Comparison of ENCODE assay signal across 10 cellular contexts in genomic region chr1:155168456-155169210, GRCh38. TPM values are rescaled to one million over a fixed set of nuclear protein-coding genes. Genes with fewer than 3 reads are reported as not detected.
DNase-seq lines count a peak whose midpoint lies in the region; ATAC-seq and TF ChIP-seq lines count a peak whose summit lies in the region.
"Had no signal": no experiment of that assay in that cellular context is flagged by ENCODE, and none has a peak within 500 bp of the region (broad histone marks: within the 10 kb centered on the region; RNA-seq: fewer than 3 reads in every experiment).

No MANE protein-coding gene starts in this region.

- no peak overlapping the region for H3K27ac ChIP-seq in vagina

- TF ChIP-seq CTCF in endothelial cell (IDR thresholded peaks at IDR 0.05; ENCODE audit: unreplicated experiment), result no peak
- TF ChIP-seq CTCF in vagina (IDR thresholded peaks at IDR 0.05), result no peak

- H3K27ac Mint-ChIP-seq in endothelial cell (ENCODE audit: unreplicated experiment), result no peak overlapping the region

- peaks cover 3% of the 10 kb centered on the region for H3K27me3 Mint-ChIP-seq in activated T-cell treated with anti-CD3 and anti-CD28 coated beads, Interleukin-2, amount 50 U/mL, for 4 hours (ENCODE audit: low read depth)
- peaks cover 10% of the 10 kb centered on the region for H3K27me3 Mint-ChIP-seq in endothelial cell (ENCODE audit: unreplicated experiment)

- peaks cover 38% of the 10 kb centered on the region for H3K4me1 Mint-ChIP-seq in activated T-cell treated with anti-CD3 and anti-CD28 coated beads, Interleukin-2, amount 50 U/mL, for 4 hours (ENCODE audit: low read depth)
- peaks cover 33% of the 10 kb centered on the region for H3K4me1 Mint-ChIP-seq in endothelial cell (ENCODE audit: unreplicated experiment)

- peaks cover 14% of the 10 kb centered on the region for H3K36me3 Mint-ChIP-seq in activated T-cell treated with anti-CD3 and anti-CD28 coated beads, Interleukin-2, amount 50 U/mL, for 4 hours (ENCODE audit: insufficient read depth)
- peaks cover 26% of the 10 kb centered on the region for H3K36me3 Mint-ChIP-seq in endothelial cell (ENCODE audit: low read depth, unreplicated experiment)

- H3K4me3 ChIP-seq in vagina, result no peak overlapping the region

- H3K4me1 ChIP-seq in vagina, result peaks cover 41% of the 10 kb centered on the region

- H3K9me3 Mint-ChIP-seq in activated T-cell treated with anti-CD3 and anti-CD28 coated beads, Interleukin-2, amount 50 U/mL, for 4 hours, result no peaks in the 10 kb centered on the region
- no peaks in the 10 kb centered on the region for H3K9me3 Mint-ChIP-seq in endothelial cell (ENCODE audit: unreplicated experiment)
- H3K9me3 Mint-ChIP-seq: CD8-positive, alpha-beta memory T cell had no signal

- no peaks in the 10 kb centered on the region for H3K27me3 ChIP-seq in vagina

- no peak overlapping the region for H3K4me3 Mint-ChIP-seq in activated T-cell treated with anti-CD3 and anti-CD28 coated beads, Interleukin-2, amount 50 U/mL, for 4 hours
- peak overlapping the region; percentile 73 for H3K4me3 Mint-ChIP-seq in endothelial cell (ENCODE audit: unreplicated experiment)

- ATAC-seq in activated T-cell treated with anti-CD3 and anti-CD28 coated beads, Interleukin-2, amount 50 U/mL, for 4 hours, result no peak
- ATAC-seq in HG02798 (IDR thresholded peaks at IDR 0.05; ENCODE audit: poor library complexity, unreplicated experiment), result no peak

- no peaks in the 10 kb centered on the region for H3K9me3 ChIP-seq in vagina
- H3K9me3 ChIP-seq: A549 had no signal

- peak; percentile 10 to 12 for DNase-seq in activated T-cell treated with anti-CD3 and anti-CD28 coated beads, Interleukin-2, amount 50 U/mL, for 48 hours
- DNase-seq in activated T-cell treated with anti-CD3 and anti-CD28 coated beads, Interleukin-2, amount 50 U/mL, for 4 hours, result no peak
- peak; percentile 1 for DNase-seq in RPMI8226
- no peak for DNase-seq in endothelial cell (ENCODE audit: low spot score)
- peak; percentile 44 to 61 for DNase-seq in vagina (ENCODE audit: extremely low spot score in 2 of 2)
- DNase-seq in T-helper 1 cell, result no peak
- no peak for DNase-seq in globus pallidus (ENCODE audit: low spot score)

- H3K36me3 ChIP-seq in vagina, result peaks cover 0 to 13% of the 10 kb centered on the region in 2 donors

- TF ChIP-seq POLR2A in vagina (IDR thresholded peaks at IDR 0.05), result no peak

- intact Hi-C loops in vagina (cut with DNase I), result no loop called here

RNA-seq across cellular contexts. Expression of gene KRTCAP2, which starts 4.5 kb away (rescaled TPM):
- total RNA-seq in activated T-cell treated with anti-CD3 and anti-CD28 coated beads, Interleukin-2, amount 50 U/mL, for 4 hours, result 100 to 1,000 TPM; 191 to 204 (median 193) TPM
- total RNA-seq in endothelial cell (ENCODE audit: unreplicated experiment) (173 TPM), vagina (117 TPM)

RNA-seq across cellular contexts. Expression of gene TRIM46, which starts 5.0 kb away (rescaled TPM):
- total RNA-seq in activated T-cell treated with anti-CD3 and anti-CD28 coated beads, Interleukin-2, amount 50 U/mL, for 4 hours, result 1 to 10 TPM; 3.5 to 4.4 (median 3.5) TPM
- total RNA-seq in endothelial cell (ENCODE audit: unreplicated experiment) (8.5 TPM), vagina (2.7 TPM)

RNA-seq across cellular contexts. Expression of gene DPM3, which starts 28.3 kb away (rescaled TPM):
- 10 to 100 TPM; 28.2 to 39.2 (median 33.0) TPM for total RNA-seq in activated T-cell treated with anti-CD3 and anti-CD28 coated beads, Interleukin-2, amount 50 U/mL, for 4 hours
- total RNA-seq in endothelial cell (ENCODE audit: unreplicated experiment), result 39.2 TPM
- 114 TPM for total RNA-seq in vagina

RNA-seq across cellular contexts. Expression of gene SLC50A1, which starts 33.0 kb away (rescaled TPM):
- 10 to 100 TPM; 29.1 to 36.0 (median 33.5) TPM for total RNA-seq in activated T-cell treated with anti-CD3 and anti-CD28 coated beads, Interleukin-2, amount 50 U/mL, for 4 hours
- 43.9 TPM for total RNA-seq in endothelial cell (ENCODE audit: unreplicated experiment)
- total RNA-seq in vagina, result 11.8 TPM

RNA-seq across cellular contexts. Expression of gene THBS3, which starts 39.1 kb away (rescaled TPM):
- 1 to 10 TPM; 3.0 to 4.1 (median 3.7) TPM for total RNA-seq in activated T-cell treated with anti-CD3 and anti-CD28 coated beads, Interleukin-2, amount 50 U/mL, for 4 hours
- 35.5 TPM for total RNA-seq in endothelial cell (ENCODE audit: unreplicated experiment)
- 27.3 TPM for total RNA-seq in vagina

Comparison
In these comparisons a context has a peak if more than half of its experiments do, and no peak if none do; other contexts are left out.
1. DNase-seq: peak in activated T-cell treated with anti-CD3 and anti-CD28 coated beads, Interleukin-2, amount 50 U/mL, for 48 hours (2 of 2), RPMI8226 (single experiment) and vagina (2 of 2); none in activated T-cell treated with anti-CD3 and anti-CD28 coated beads, Interleukin-2, amount 50 U/mL, for 4 hours (single experiment), endothelial cell (single experiment), T-helper 1 cell (0 of 5) and globus pallidus (single experiment).